In the genomic region with DNA sequence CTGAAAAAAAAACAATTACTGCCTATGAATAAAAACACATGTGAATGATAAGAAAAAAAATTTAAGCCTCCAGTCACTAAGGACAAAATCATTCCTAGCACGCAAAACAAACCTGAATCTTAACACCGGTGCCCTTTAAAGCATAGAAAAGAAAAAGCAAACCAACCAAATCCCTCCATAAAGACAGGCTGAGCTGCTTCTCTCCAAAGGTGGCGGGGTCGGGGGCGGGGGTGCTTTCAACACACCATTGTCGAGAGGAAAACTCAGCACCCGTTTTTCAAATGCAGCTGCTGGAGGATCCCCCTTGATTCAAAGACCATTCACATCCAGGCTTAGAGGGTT, we compare ENCODE assay signal across 11 cellular contexts. TPM values are rescaled to one million over a fixed set of nuclear protein-coding genes. Genes with fewer than 3 reads are reported as not detected.
A peak's percentile ranks its signal among the peaks of the same experiment; 100 is the strongest.
DNase-seq lines count a peak whose midpoint lies in the region; ATAC-seq lines count a peak whose summit lies in the region.
"Had no signal": no experiment of that assay in that cellular context is flagged by ENCODE, and none has a peak within 500 bp of the region (broad histone marks: within the 10 kb centered on the region; RNA-seq: fewer than 3 reads in every experiment).

No MANE protein-coding gene starts in this region.

- H3K4me3 ChIP-seq in iPS-18a (ENCODE audit: low read length) = peak overlapping the region; percentile 67

- CTCF ChIA-PET in activated CD4-positive, alpha-beta T cell treated with anti-CD3 and anti-CD28 coated beads, Interleukin-2, amount 10 ng/mL, durations not matched to agents 7 days and 5 days (lab: Charles Lee) = interaction anchor here (0.6 to 0.9 kb wide), 3 partner anchors 9 to 175 kb away, joined by 3 to 4 read pairs (median 3); no protein-coding TSS in a partner anchor

- peaks cover 8% of the 10 kb centered on the region for H3K9me3 ChIP-seq in iPS-18a (ENCODE audit: control insufficient read depth, low read depth, low read length)

- no peak overlapping the region for H3K27ac ChIP-seq in iPS-18a (ENCODE audit: low read length)
- H3K27ac ChIP-seq: neutrophil had no signal

- no peak for DNase-seq in activated CD4-positive, alpha-beta T cell treated with anti-CD3 and anti-CD28 coated beads, Interleukin-2, amount 10 ng/mL, durations not matched to agents 7 days and 5 days
- DNase-seq in activated CD4-positive, alpha-beta T cell treated with anti-CD3 and anti-CD28 coated beads, Interleukin-2, amount 50 U/mL, for 1 hour = no peak
- no peak for DNase-seq in activated T-helper 1 cell treated with anti-CD3 and anti-CD28 coated beads, Interleukin-12 subunit alpha, Interleukin-12 subunit beta, Interleukin-2, Interleukin-4 antibody, amounts not matched to agents 30 ng/mL and 10 ng/mL and 1 ng/mL, durations not matched to agents 14 hours and 24 hours and 36 hours (ENCODE audit: low spot score)
- DNase-seq in stimulated activated naive B cell treated with anti-CD40 and anti-IgM and Interleukin-4, amounts not matched to agents 10 μg/mL and 1 μg/mL and 100 μg/mL, for 72 hours = no peak
- no peak for DNase-seq in GDM1 (lab: John Stamatoyannopoulos, UW)
- DNase-seq: effector CD8-positive, alpha-beta T cell; NCI-H1694 treated with DMSO at 0.1 percent for 48 hours had no signal

- H3K9me3 Mint-ChIP-seq in activated CD4-positive, alpha-beta T cell treated with anti-CD3 and anti-CD28 coated beads, Interleukin-2, amount 10 ng/mL, durations not matched to agents 7 days and 5 days = peaks cover 14% of the 10 kb centered on the region
- peaks cover 15% of the 10 kb centered on the region for H3K9me3 Mint-ChIP-seq in activated T-helper 1 cell treated with anti-CD3 and anti-CD28 coated beads, Interleukin-12 subunit alpha, Interleukin-12 subunit beta, Interleukin-2, Interleukin-4 antibody, amounts not matched to agents 30 ng/mL and 10 ng/mL and 1 ng/mL, durations not matched to agents 14 hours and 24 hours and 36 hours
- H3K9me3 Mint-ChIP-seq in stimulated activated naive B cell treated with anti-CD40 and anti-IgM and Interleukin-4, amounts not matched to agents 10 μg/mL and 1 μg/mL and 100 μg/mL, for 72 hours = peaks cover 5 to 7% of the 10 kb centered on the region in 2 donors

- no peaks in the 10 kb centered on the region for H3K36me3 ChIP-seq in iPS-18a (ENCODE audit: control insufficient read depth, low read depth, low read length)
- H3K36me3 ChIP-seq: neutrophil had no signal

- H3K4me3 Mint-ChIP-seq in activated CD4-positive, alpha-beta T cell treated with anti-CD3 and anti-CD28 coated beads, Interleukin-2, amount 10 ng/mL, durations not matched to agents 7 days and 5 days = peak overlapping the region; percentile 79
- H3K4me3 Mint-ChIP-seq in activated T-helper 1 cell treated with anti-CD3 and anti-CD28 coated beads, Interleukin-12 subunit alpha, Interleukin-12 subunit beta, Interleukin-2, Interleukin-4 antibody, amounts not matched to agents 30 ng/mL and 10 ng/mL and 1 ng/mL, durations not matched to agents 14 hours and 24 hours and 36 hours = peak overlapping the region; percentile 87
- H3K4me3 Mint-ChIP-seq in stimulated activated naive B cell treated with anti-CD40 and anti-IgM and Interleukin-4, amounts not matched to agents 10 μg/mL and 1 μg/mL and 100 μg/mL, for 72 hours = peak overlapping the region; percentile 70 to 78

- peaks cover 27% of the 10 kb centered on the region for H3K4me1 ChIP-seq in iPS-18a (ENCODE audit: control insufficient read depth, low read depth, low read length)

- peaks cover 60% of the 10 kb centered on the region for H3K27me3 Mint-ChIP-seq in activated CD4-positive, alpha-beta T cell treated with anti-CD3 and anti-CD28 coated beads, Interleukin-2, amount 10 ng/mL, durations not matched to agents 7 days and 5 days
- peaks cover 37% of the 10 kb centered on the region for H3K27me3 Mint-ChIP-seq in activated T-helper 1 cell treated with anti-CD3 and anti-CD28 coated beads, Interleukin-12 subunit alpha, Interleukin-12 subunit beta, Interleukin-2, Interleukin-4 antibody, amounts not matched to agents 30 ng/mL and 10 ng/mL and 1 ng/mL, durations not matched to agents 14 hours and 24 hours and 36 hours (ENCODE audit: insufficient read depth)
- peaks cover 51 to 64% of the 10 kb centered on the region in 2 donors for H3K27me3 Mint-ChIP-seq in stimulated activated naive B cell treated with anti-CD40 and anti-IgM and Interleukin-4, amounts not matched to agents 10 μg/mL and 1 μg/mL and 100 μg/mL, for 72 hours

- peaks cover 10% of the 10 kb centered on the region for H3K36me3 Mint-ChIP-seq in activated CD4-positive, alpha-beta T cell treated with anti-CD3 and anti-CD28 coated beads, Interleukin-2, amount 10 ng/mL, durations not matched to agents 7 days and 5 days (ENCODE audit: low read depth)
- H3K36me3 Mint-ChIP-seq in activated T-helper 1 cell treated with anti-CD3 and anti-CD28 coated beads, Interleukin-12 subunit alpha, Interleukin-12 subunit beta, Interleukin-2, Interleukin-4 antibody, amounts not matched to agents 30 ng/mL and 10 ng/mL and 1 ng/mL, durations not matched to agents 14 hours and 24 hours and 36 hours (ENCODE audit: low read depth) = peaks cover 14% of the 10 kb centered on the region
- H3K36me3 Mint-ChIP-seq in stimulated activated naive B cell treated with anti-CD40 and anti-IgM and Interleukin-4, amounts not matched to agents 10 μg/mL and 1 μg/mL and 100 μg/mL, for 72 hours = peaks cover 0 to 2% of the 10 kb centered on the region in 2 donors

- intact Hi-C loops in activated T-helper 1 cell treated with anti-CD3 and anti-CD28 coated beads, Interleukin-12 subunit alpha, Interleukin-12 subunit beta, Interleukin-2, Interleukin-4 antibody, amounts not matched to agents 30 ng/mL and 10 ng/mL and 1 ng/mL, durations not matched to agents 14 hours and 24 hours and 36 hours (cut with micrococcal nuclease) = loop anchor here (1.0 to 10.0 kb wide), 3 partner anchors 25 to 132 kb away; no protein-coding TSS in a partner anchor

- POLR2A ChIA-PET in activated CD4-positive, alpha-beta T cell treated with anti-CD3 and anti-CD28 coated beads, Interleukin-2, amount 10 ng/mL, durations not matched to agents 7 days and 5 days (lab: Charles Lee) = interaction anchor here (1.0 kb wide), 1 partner anchor 24 kb away, joined by 3 read pairs; no protein-coding TSS in a partner anchor

- peaks cover 20% of the 10 kb centered on the region for H3K4me1 Mint-ChIP-seq in activated CD4-positive, alpha-beta T cell treated with anti-CD3 and anti-CD28 coated beads, Interleukin-2, amount 10 ng/mL, durations not matched to agents 7 days and 5 days
- H3K4me1 Mint-ChIP-seq in activated T-helper 1 cell treated with anti-CD3 and anti-CD28 coated beads, Interleukin-12 subunit alpha, Interleukin-12 subunit beta, Interleukin-2, Interleukin-4 antibody, amounts not matched to agents 30 ng/mL and 10 ng/mL and 1 ng/mL, durations not matched to agents 14 hours and 24 hours and 36 hours (ENCODE audit: low read depth) = peaks cover 23% of the 10 kb centered on the region
- H3K4me1 Mint-ChIP-seq in stimulated activated naive B cell treated with anti-CD40 and anti-IgM and Interleukin-4, amounts not matched to agents 10 μg/mL and 1 μg/mL and 100 μg/mL, for 72 hours = peaks cover 10 to 24% of the 10 kb centered on the region in 2 donors

- no peak overlapping the region for H3K27ac Mint-ChIP-seq in activated CD4-positive, alpha-beta T cell treated with anti-CD3 and anti-CD28 coated beads, Interleukin-2, amount 10 ng/mL, durations not matched to agents 7 days and 5 days
- H3K27ac Mint-ChIP-seq in activated T-helper 1 cell treated with anti-CD3 and anti-CD28 coated beads, Interleukin-12 subunit alpha, Interleukin-12 subunit beta, Interleukin-2, Interleukin-4 antibody, amounts not matched to agents 30 ng/mL and 10 ng/mL and 1 ng/mL, durations not matched to agents 14 hours and 24 hours and 36 hours = no peak overlapping the region
- H3K27ac Mint-ChIP-seq in stimulated activated naive B cell treated with anti-CD40 and anti-IgM and Interleukin-4, amounts not matched to agents 10 μg/mL and 1 μg/mL and 100 μg/mL, for 72 hours = no peak overlapping the region

- H3K27me3 ChIP-seq in iPS-18a (ENCODE audit: control insufficient read depth, insufficient read depth, low read length) = peaks cover 42% of the 10 kb centered on the region

- ATAC-seq in stimulated activated naive B cell treated with anti-CD40 and anti-IgM and Interleukin-4, amounts not matched to agents 10 μg/mL and 1 μg/mL and 100 μg/mL, for 72 hours (replicated peaks) = no peak
- ATAC-seq in GM18868 (IDR thresholded peaks at IDR 0.05; ENCODE audit: unreplicated experiment) = no peak
- no peak for ATAC-seq in HG03342 (IDR thresholded peaks at IDR 0.05; ENCODE audit: unreplicated experiment)

- peak overlapping the region; percentile 50 for H3K9ac ChIP-seq in iPS-18a (ENCODE audit: low read length)

RNA-seq across cellular contexts. Expression of gene ST8SIA6, which starts 1.4 kb away (rescaled TPM):
- total RNA-seq in activated CD4-positive, alpha-beta T cell treated with anti-CD3 and anti-CD28 coated beads, Interleukin-2, amount 10 ng/mL, durations not matched to agents 7 days and 5 days = under 1 TPM; 0.15 to 0.20 TPM
- total RNA-seq in activated T-helper 1 cell treated with anti-CD3 and anti-CD28 coated beads, Interleukin-12 subunit alpha, Interleukin-12 subunit beta, Interleukin-2, Interleukin-4 antibody, amounts not matched to agents 30 ng/mL and 10 ng/mL and 1 ng/mL, durations not matched to agents 14 hours and 24 hours and 36 hours = not detected in 2 replicates
